8 cellular contexts compared by ENCODE assay signal in genomic region chr20:44967207-44967807, GRCh38. TPM values are rescaled to one million over a fixed set of nuclear protein-coding genes. Genes with fewer than 3 reads are reported as not detected.
DNase-seq lines count a peak whose midpoint lies in the region; ATAC-seq and TF ChIP-seq lines count a peak whose summit lies in the region.

No MANE protein-coding gene starts in this region.

- no peak overlapping the region for H2AFZ ChIP-seq in trophoblast cell (ENCODE audit: insufficient read depth, low read length, poor library complexity)

- H3K27ac Mint-ChIP-seq in activated CD4-positive, alpha-beta memory T cell treated with anti-CD3 and anti-CD28 coated beads, Interleukin-2, amount 10 ng/mL, durations not matched to agents 7 days and 5 days = peak overlapping the region; percentile 98

- WGBS in trophoblast cell (ENCODE audit: extremely low coverage, insufficient coverage, insufficient read length) = no CpG with 5 or more reads among the region's 5 CpGs

- no peak overlapping the region for H3K14ac ChIP-seq in trophoblast cell (ENCODE audit: low read length)

- H3K27ac ChIP-seq in KOPT-K1 (ENCODE audit: low read depth, low read length, poor library complexity, severe bottlenecking) = peak overlapping the region; percentile 79
- H3K27ac ChIP-seq in trophoblast cell (ENCODE audit: low read depth, low read length) = no peak overlapping the region
- H3K27ac ChIP-seq in foreskin keratinocyte = no peak overlapping the region

- peaks cover 13% of the 10 kb centered on the region for H3K79me2 ChIP-seq in trophoblast cell (ENCODE audit: control insufficient read depth, insufficient read depth, low read length, poor library complexity)

- no peak overlapping the region for H3K18ac ChIP-seq in trophoblast cell (ENCODE audit: low read length)

- H3K4me1 ChIP-seq in trophoblast cell (ENCODE audit: control insufficient read depth in 1 of 2, insufficient read depth in 2 of 2, low read length in 2 of 2) = peaks cover 8 to 9% of the 10 kb centered on the region in 2 experiments
- H3K4me1 ChIP-seq in foreskin keratinocyte = peaks cover 4% of the 10 kb centered on the region

- peaks cover 48% of the 10 kb centered on the region for H3K36me3 Mint-ChIP-seq in activated CD4-positive, alpha-beta memory T cell treated with anti-CD3 and anti-CD28 coated beads, Interleukin-2, amount 10 ng/mL, durations not matched to agents 7 days and 5 days (ENCODE audit: low read depth)

- H3K23ac ChIP-seq in trophoblast cell (ENCODE audit: low read length) = no peak overlapping the region

- peaks cover 64% of the 10 kb centered on the region for H3K4me1 Mint-ChIP-seq in activated CD4-positive, alpha-beta memory T cell treated with anti-CD3 and anti-CD28 coated beads, Interleukin-2, amount 10 ng/mL, durations not matched to agents 7 days and 5 days

- H2BK120ac ChIP-seq in trophoblast cell (ENCODE audit: insufficient read depth, low read length, poor library complexity) = no peak overlapping the region

- H3K36me3 ChIP-seq in KOPT-K1 (ENCODE audit: insufficient read depth, low read length) (peaks cover 5% of the 10 kb centered on the region), trophoblast cell (ENCODE audit: control insufficient read depth in 1 of 2, insufficient read depth in 2 of 2, low read length in 2 of 2) (no peaks in the 10 kb centered on the region)

- H3K9me3 ChIP-seq in KOPT-K1 (ENCODE audit: insufficient read depth, low read length, poor library complexity, severe bottlenecking) (no peaks in the 10 kb centered on the region), trophoblast cell (ENCODE audit: insufficient read depth, low read depth, low read length) (peaks cover 2% of the 10 kb centered on the region)

- no peak for TF ChIP-seq CTCF in fibroblast of pulmonary artery (IDR thresholded peaks at IDR 0.05; ENCODE audit: low read length, missing control alignments)
- TF ChIP-seq CTCF in foreskin keratinocyte (conservative IDR thresholded peaks at IDR 0.05) = no peak

- no peak overlapping the region for H4K91ac ChIP-seq in trophoblast cell (ENCODE audit: low read depth, low read length)

- H3K9ac ChIP-seq in trophoblast cell (ENCODE audit: low read length) = no peak overlapping the region

- H4K12ac ChIP-seq in trophoblast cell (ENCODE audit: low read depth, low read length) = no peak overlapping the region

- H2BK5ac ChIP-seq in trophoblast cell (ENCODE audit: low read depth, low read length, poor library complexity) = no peak overlapping the region

- peak overlapping the region; percentile 71 for H3K4me2 ChIP-seq in trophoblast cell (ENCODE audit: low read length)

- no peaks in the 10 kb centered on the region for H3K9me3 Mint-ChIP-seq in activated CD4-positive, alpha-beta memory T cell treated with anti-CD3 and anti-CD28 coated beads, Interleukin-2, amount 10 ng/mL, durations not matched to agents 7 days and 5 days

- peak overlapping the region; percentile 94 for H3K4me3 Mint-ChIP-seq in activated CD4-positive, alpha-beta memory T cell treated with anti-CD3 and anti-CD28 coated beads, Interleukin-2, amount 10 ng/mL, durations not matched to agents 7 days and 5 days

- ATAC-seq in HG02885 (IDR thresholded peaks at IDR 0.05; ENCODE audit: poor library complexity, unreplicated experiment) (no peak), foreskin keratinocyte (no peak), HG03442 (IDR thresholded peaks at IDR 0.05; ENCODE audit: unreplicated experiment) (no peak)

- peaks cover 8% of the 10 kb centered on the region for H3K79me1 ChIP-seq in trophoblast cell (ENCODE audit: low read length)

- no peak overlapping the region for H2BK12ac ChIP-seq in trophoblast cell (ENCODE audit: low read length)

- H4K8ac ChIP-seq in trophoblast cell (ENCODE audit: low read depth, low read length) = peak overlapping the region; percentile 90

- CTCF ChIA-PET in activated CD4-positive, alpha-beta memory T cell treated with anti-CD3 and anti-CD28 coated beads, Interleukin-2, amount 10 ng/mL, durations not matched to agents 7 days and 5 days (lab: Charles Lee) = interaction anchor here (1.0 to 2.3 kb wide), 7 partner anchors 9 to 83 kb away, joined by 3 to 25 read pairs (median 4); no protein-coding TSS in a partner anchor

- DNase-seq in CD1c-positive myeloid dendritic cell (ENCODE audit: extremely low spot score) (peak; percentile 69), fibroblast of pulmonary artery (ENCODE audit: low read depth) (no peak), trophoblast cell (no peak), foreskin keratinocyte (no peak)
- peak; percentile 52 for DNase-seq in activated CD4-positive, alpha-beta memory T cell treated with anti-CD3 and anti-CD28 coated beads, Interleukin-2, amount 10 ng/mL, durations not matched to agents 7 days and 5 days

- no peaks in the 10 kb centered on the region for H3K27me3 ChIP-seq in trophoblast cell (ENCODE audit: insufficient read depth, low read length)
- no peaks in the 10 kb centered on the region for H3K27me3 ChIP-seq in foreskin keratinocyte

- H3K27me3 Mint-ChIP-seq in activated CD4-positive, alpha-beta memory T cell treated with anti-CD3 and anti-CD28 coated beads, Interleukin-2, amount 10 ng/mL, durations not matched to agents 7 days and 5 days = no peaks in the 10 kb centered on the region

- H3K4me3 ChIP-seq in fibroblast of pulmonary artery (replicated peaks; ENCODE audit: low read depth, low read length) (peak overlapping the region; percentile 91), trophoblast cell (ENCODE audit: low read depth, low read length) (no peak overlapping the region)

- no peak overlapping the region for H2AK5ac ChIP-seq in trophoblast cell (ENCODE audit: low read length)

- H3K4ac ChIP-seq in trophoblast cell (ENCODE audit: low read depth, low read length) = peak overlapping the region; percentile 74

- POLR2A ChIA-PET in activated CD4-positive, alpha-beta memory T cell treated with anti-CD3 and anti-CD28 coated beads, Interleukin-2, amount 10 ng/mL, durations not matched to agents 7 days and 5 days (lab: Charles Lee) = interaction anchor here (0.9 to 6.3 kb wide), 18 partner anchors 8 to 82 kb away, joined by 3 to 105 read pairs (median 4); partner anchors contain the start of genes PABPC1L, TOMM34 and YWHAB

RNA-seq across cellular contexts. Expression of gene STK4, which starts 1.0 kb away (rescaled TPM):
- 100 to 1,000 TPM; 204 to 213 TPM for total RNA-seq in activated CD4-positive, alpha-beta memory T cell treated with anti-CD3 and anti-CD28 coated beads, Interleukin-2, amount 10 ng/mL, durations not matched to agents 7 days and 5 days
- polyA plus RNA-seq in trophoblast cell (2013) = 13.2 and 14.0 TPM in 2 replicates
- 31.1 and 32.0 TPM in 2 replicates for total RNA-seq in foreskin keratinocyte
- 5.8 and 6.8 TPM in 2 replicates for polyA plus RNA-seq in foreskin keratinocyte

RNA-seq across cellular contexts. Expression of gene TOMM34, which starts 7.1 kb away (rescaled TPM):
- total RNA-seq in activated CD4-positive, alpha-beta memory T cell treated with anti-CD3 and anti-CD28 coated beads, Interleukin-2, amount 10 ng/mL, durations not matched to agents 7 days and 5 days = 10 to 100 TPM; 16.0 to 16.4 TPM
- 40.4 and 42.2 TPM in 2 replicates for polyA plus RNA-seq in trophoblast cell (2013)
- total RNA-seq in foreskin keratinocyte = 51.1 and 53.5 TPM in 2 replicates
- polyA plus RNA-seq in foreskin keratinocyte = 53.1 and 57.7 TPM in 2 replicates

RNA-seq across cellular contexts. Expression of gene PABPC1L, which starts 57.4 kb away (rescaled TPM):
- total RNA-seq in activated CD4-positive, alpha-beta memory T cell treated with anti-CD3 and anti-CD28 coated beads, Interleukin-2, amount 10 ng/mL, durations not matched to agents 7 days and 5 days = 10 to 100 TPM; 57.9 to 58.9 TPM
- 27.4 and 27.7 TPM in 2 replicates for polyA plus RNA-seq in trophoblast cell (2013)
- total RNA-seq in foreskin keratinocyte = 14.1 and 15.9 TPM in 2 replicates
- 12.6 and 13.8 TPM in 2 replicates for polyA plus RNA-seq in foreskin keratinocyte

Comparison
In these comparisons a context has a peak if more than half of its experiments do, and no peak if none do; other contexts are left out.
1. DNase-seq: peak in CD1c-positive myeloid dendritic cell (single experiment) and activated CD4-positive, alpha-beta memory T cell treated with anti-CD3 and anti-CD28 coated beads, Interleukin-2, amount 10 ng/mL, durations not matched to agents 7 days and 5 days (single experiment); none in fibroblast of pulmonary artery (single experiment), trophoblast cell (0 of 2) and foreskin keratinocyte (0 of 2).